ENCODE assay signal across 30 cellular contexts in genomic region chr15:86849563-86849962, GRCh38.
"Had no signal": no experiment of that assay in that cellular context is flagged by ENCODE, and none has a peak within 500 bp of the region (broad histone marks: within the 10 kb centered on the region; RNA-seq: fewer than 3 reads in every experiment).

No MANE protein-coding gene starts in this region.

- H3K36me3 ChIP-seq: ascending aorta, brain microvascular endothelial cell, gastroesophageal sphincter, ovary, prostate gland, thyroid gland, upper lobe of left lung, vagina had no signal

- H3K27ac Mint-ChIP-seq: activated CD4-positive, alpha-beta T cell treated with anti-CD3 and anti-CD28 coated beads for 36 hours; activated CD8-positive, alpha-beta memory T cell treated with anti-CD3 and anti-CD28 coated beads, Interleukin-2, amount 10 ng/mL, durations not matched to agents 7 days and 5 days; activated CD8-positive, alpha-beta T cell treated with anti-CD3 and anti-CD28 coated beads, Interleukin-2, amount 10 ng/mL, durations not matched to agents 7 days and 5 days; activated naive CD8-positive, alpha-beta T cell treated with anti-CD3 and anti-CD28 coated beads, Interleukin-2, amount 10 ng/mL, durations not matched to agents 7 days and 5 days; immature natural killer cell; nephron progenitor cell; stimulated activated memory B cell treated with anti-CD40 and anti-IgM and Interleukin-4, amounts not matched to agents 10 μg/mL and 1 μg/mL and 100 μg/mL, for 72 hours; stimulated activated naive CD8-positive, alpha-beta T cell treated with anti-CD3 and anti-CD28 coated beads, Interleukin-15, amount 100 ng/mL, for 72 hours had no signal

- H3K4me1 Mint-ChIP-seq: activated CD4-positive, alpha-beta T cell treated with anti-CD3 and anti-CD28 coated beads for 36 hours; activated CD8-positive, alpha-beta memory T cell treated with anti-CD3 and anti-CD28 coated beads, Interleukin-2, amount 10 ng/mL, durations not matched to agents 7 days and 5 days; activated naive CD8-positive, alpha-beta T cell treated with anti-CD3 and anti-CD28 coated beads, Interleukin-2, amount 10 ng/mL, durations not matched to agents 7 days and 5 days; immature natural killer cell; nephron progenitor cell; stimulated activated memory B cell treated with anti-CD40 and anti-IgM and Interleukin-4, amounts not matched to agents 10 μg/mL and 1 μg/mL and 100 μg/mL, for 72 hours; stimulated activated naive CD8-positive, alpha-beta T cell treated with anti-CD3 and anti-CD28 coated beads, Interleukin-15, amount 100 ng/mL, for 72 hours had no signal

- H3K9me3 ChIP-seq: ascending aorta, gastroesophageal sphincter, ovary, prostate gland, thyroid gland, upper lobe of left lung, vagina had no signal

- H3K4me1 ChIP-seq: ascending aorta, prostate gland, upper lobe of left lung, vagina had no signal

- ATAC-seq: activated CD4-positive, alpha-beta T cell treated with anti-CD3 and anti-CD28 coated beads for 36 hours; activated CD8-positive, alpha-beta memory T cell treated with anti-CD3 and anti-CD28 coated beads, Interleukin-2, amount 10 ng/mL, durations not matched to agents 7 days and 5 days; activated CD8-positive, alpha-beta T cell treated with anti-CD3 and anti-CD28 coated beads, Interleukin-2, amount 10 ng/mL, durations not matched to agents 7 days and 5 days; gastroesophageal sphincter; stimulated activated memory B cell treated with anti-CD40 and anti-IgM and Interleukin-4, amounts not matched to agents 10 μg/mL and 1 μg/mL and 100 μg/mL, for 72 hours; stimulated activated naive CD8-positive, alpha-beta T cell treated with anti-CD3 and anti-CD28 coated beads, Interleukin-15, amount 100 ng/mL, for 72 hours had no signal

- H3K27me3 ChIP-seq: ascending aorta, brain microvascular endothelial cell, gastroesophageal sphincter, ovary, thyroid gland, upper lobe of left lung, vagina had no signal

- H3K27me3 Mint-ChIP-seq: activated CD8-positive, alpha-beta memory T cell treated with anti-CD3 and anti-CD28 coated beads, Interleukin-2, amount 10 ng/mL, durations not matched to agents 7 days and 5 days; stimulated activated memory B cell treated with anti-CD40 and anti-IgM and Interleukin-4, amounts not matched to agents 10 μg/mL and 1 μg/mL and 100 μg/mL, for 72 hours had no signal

- H3K4me3 Mint-ChIP-seq: activated CD4-positive, alpha-beta T cell treated with anti-CD3 and anti-CD28 coated beads for 36 hours; activated CD8-positive, alpha-beta memory T cell treated with anti-CD3 and anti-CD28 coated beads, Interleukin-2, amount 10 ng/mL, durations not matched to agents 7 days and 5 days; activated CD8-positive, alpha-beta T cell treated with anti-CD3 and anti-CD28 coated beads, Interleukin-2, amount 10 ng/mL, durations not matched to agents 7 days and 5 days; activated naive CD8-positive, alpha-beta T cell treated with anti-CD3 and anti-CD28 coated beads, Interleukin-2, amount 10 ng/mL, durations not matched to agents 7 days and 5 days; immature natural killer cell; nephron progenitor cell; stimulated activated memory B cell treated with anti-CD40 and anti-IgM and Interleukin-4, amounts not matched to agents 10 μg/mL and 1 μg/mL and 100 μg/mL, for 72 hours; stimulated activated naive CD8-positive, alpha-beta T cell treated with anti-CD3 and anti-CD28 coated beads, Interleukin-15, amount 100 ng/mL, for 72 hours had no signal

- H3K27ac ChIP-seq: ascending aorta, brain microvascular endothelial cell, gastroesophageal sphincter, ovary, prostate gland, thyroid gland, upper lobe of left lung, vagina had no signal

- FAIRE-seq: colon, kidney had no signal

- DNase-seq: activated CD4-positive, alpha-beta T cell treated with anti-CD3 and anti-CD28 coated beads for 36 hours; activated CD4-positive, CD25-positive, alpha-beta regulatory T cell; activated CD8-positive, alpha-beta memory T cell treated with anti-CD3 and anti-CD28 coated beads, Interleukin-2, amount 10 ng/mL, durations not matched to agents 7 days and 5 days; activated CD8-positive, alpha-beta T cell treated with anti-CD3 and anti-CD28 coated beads, Interleukin-2, amount 10 ng/mL, durations not matched to agents 7 days and 5 days; activated effector memory CD4-positive, alpha-beta T cell treated with Interleukin-2 at 50 U/mL for 16 hours; activated naive CD4-positive, alpha-beta T cell treated with Interleukin-2 at 50 U/mL for 16 hours; activated naive CD8-positive, alpha-beta T cell treated with anti-CD3 and anti-CD28 coated beads, Interleukin-2, amount 10 ng/mL, durations not matched to agents 7 days and 5 days; activated T-cell treated with anti-CD3 and anti-CD28 coated beads, Interleukin-2, amount 50 U/mL, for 48 hours; brain microvascular endothelial cell; central memory CD4-positive, alpha-beta T cell; effector CD8-positive, alpha-beta T cell; immature natural killer cell; kidney; nephron progenitor cell; ovary; retina; stimulated activated CD4-positive, alpha-beta T cell treated with anti-CD3 and anti-CD28 coated beads, Interleukin-1b, Interleukin-23, amount 100 ng/mL, for 48 hours; stimulated activated CD4-positive, alpha-beta T cell treated with anti-CD3 and anti-CD28 coated beads, Interleukin-4, amount 100 ng/mL, for 4 hours; stimulated activated CD8-positive, alpha-beta memory T cell treated with anti-CD3 and anti-CD28 coated beads, Interleukin-4, amount 100 ng/mL, for 48 hours; stimulated activated naive CD8-positive, alpha-beta T cell treated with anti-CD3 and anti-CD28 coated beads, Interleukin-15, amount 100 ng/mL, for 72 hours; thyroid gland; upper lobe of left lung had no signal

- H3K4me3 ChIP-seq: ascending aorta, gastroesophageal sphincter, lung, ovary, prostate gland, smooth muscle cell, thyroid gland, upper lobe of left lung, vagina had no signal

- H3K36me3 Mint-ChIP-seq: activated CD8-positive, alpha-beta memory T cell treated with anti-CD3 and anti-CD28 coated beads, Interleukin-2, amount 10 ng/mL, durations not matched to agents 7 days and 5 days; activated naive CD8-positive, alpha-beta T cell treated with anti-CD3 and anti-CD28 coated beads, Interleukin-2, amount 10 ng/mL, durations not matched to agents 7 days and 5 days; immature natural killer cell; stimulated activated memory B cell treated with anti-CD40 and anti-IgM and Interleukin-4, amounts not matched to agents 10 μg/mL and 1 μg/mL and 100 μg/mL, for 72 hours had no signal
